Comparison of ENCODE assay signal across 10 cellular contexts in the genomic region with DNA sequence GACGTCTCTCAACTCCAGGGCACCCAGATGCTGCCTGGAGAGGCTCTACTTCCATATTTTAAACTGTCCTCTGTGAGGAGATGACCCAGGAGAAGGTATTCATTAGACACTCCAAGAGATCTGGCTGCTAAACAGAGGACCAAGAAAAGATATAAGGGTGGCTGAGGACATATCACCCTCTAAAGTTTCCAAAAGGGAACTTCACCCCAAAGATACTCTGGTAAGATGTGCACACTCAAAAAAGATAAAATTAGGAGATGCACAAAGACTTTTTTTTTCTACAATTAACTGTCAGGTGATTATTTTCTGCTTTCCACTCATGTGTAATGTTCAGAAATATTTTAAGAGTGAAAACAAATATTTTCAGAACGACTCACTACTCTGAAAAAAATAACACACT. TPM values are rescaled to one million over a fixed set of nuclear protein-coding genes. Genes with fewer than 3 reads are reported as not detected.
DNase-seq lines count a peak whose midpoint lies in the region; ATAC-seq and TF ChIP-seq lines count a peak whose summit lies in the region.
"Had no signal": no experiment of that assay in that cellular context is flagged by ENCODE, and none has a peak within 500 bp of the region (broad histone marks: within the 10 kb centered on the region; RNA-seq: fewer than 3 reads in every experiment).

No MANE protein-coding gene starts in this region.

- H3K9me3 ChIP-seq in cardiac muscle cell (ENCODE audit: low read depth) (no peaks in the 10 kb centered on the region), thoracic aorta (no peaks in the 10 kb centered on the region)
- H3K9me3 ChIP-seq: right atrium auricular region had no signal

- peak overlapping the region; percentile 89 to 92 (median 92) for H3K4me3 Mint-ChIP-seq in T-cell

- peaks cover 2% of the 10 kb centered on the region in 2 donors for H3K27me3 Mint-ChIP-seq in T-cell

- TF ChIP-seq CTCF in cardiac muscle cell (IDR thresholded peaks at IDR 0.05; ENCODE audit: low read depth, low read length), result no peak
- peak; percentile 36 for TF ChIP-seq CTCF in foreskin keratinocyte (conservative IDR thresholded peaks at IDR 0.05)
- TF ChIP-seq CTCF in thoracic aorta (IDR thresholded peaks at IDR 0.05), result no peak

- intact Hi-C loops in Right ventricle myocardium superior (cut with DNase I), result no loop called here

- H3K27ac ChIP-seq in cardiac muscle cell (no peak overlapping the region), foreskin keratinocyte (no peak overlapping the region), thoracic aorta (no peak overlapping the region)

- no peaks in the 10 kb centered on the region for H3K36me3 ChIP-seq in cardiac muscle cell
- no peaks in the 10 kb centered on the region for H3K36me3 ChIP-seq in thoracic aorta
- H3K36me3 ChIP-seq: right atrium auricular region had no signal

- peaks cover 7% of the 10 kb centered on the region for H3K36me3 Mint-ChIP-seq in T-cell

- H3K4me1 Mint-ChIP-seq in T-cell, result peaks cover 28 to 41% (median 30%) of the 10 kb centered on the region in 3 donors

- H3K4me1 ChIP-seq in cardiac muscle cell (ENCODE audit: low read depth), result peaks cover 6% of the 10 kb centered on the region
- H3K4me1 ChIP-seq in foreskin keratinocyte, result peaks cover 6% of the 10 kb centered on the region
- H3K4me1 ChIP-seq in thoracic aorta (ENCODE audit: control insufficient read depth in 1 of 2, low read depth in 2 of 2), result peaks cover 11 to 15% of the 10 kb centered on the region in 2 donors

- CTCF ChIA-PET in T-cell (lab: Charles Lee), result no interaction called here

- POLR2A ChIA-PET in T-cell (lab: Charles Lee), result no interaction called here

- H3K27me3 ChIP-seq in cardiac muscle cell, result no peaks in the 10 kb centered on the region
- H3K27me3 ChIP-seq in foreskin keratinocyte, result no peaks in the 10 kb centered on the region
- H3K27me3 ChIP-seq in thoracic aorta (replicated peaks; ENCODE audit: insufficient read depth), result no peaks in the 10 kb centered on the region
- H3K27me3 ChIP-seq: right atrium auricular region had no signal

- ATAC-seq in Right ventricle myocardium superior (ENCODE audit: poor library complexity) (no peak), T-cell (replicated peaks in 1 of 4) (no peak), foreskin keratinocyte (no peak), thoracic aorta (ENCODE audit: insufficient number of reproducible peaks, low FRiP score, low read depth) (no peak), HG02759 (IDR thresholded peaks at IDR 0.05; ENCODE audit: unreplicated experiment) (no peak)

- H3K4me3 ChIP-seq in cardiac muscle cell (peak overlapping the region; percentile 91), thoracic aorta (peak overlapping the region; percentile 86)

- peak overlapping the region in 1 of 2 donors; percentile 90 for H3K27ac Mint-ChIP-seq in T-cell

- DNase-seq in cardiac muscle cell (ENCODE audit: low read depth in 1 of 2, low spot score in 1 of 2) (peak in 1 of 2 donors; percentile 3), Right ventricle myocardium superior (no peak), T-cell (no peak), foreskin keratinocyte (peak in 1 of 2 donors; percentile 17), thoracic aorta (ENCODE audit: low spot score) (no peak), HUDEP-2 (lab: John Stamatoyannopoulos, UW; ENCODE audit: unreplicated experiment in 76 of 76) (no peak), NCI-H2107 treated with DMSO at 0.1 percent for 48 hours (lab: John Stamatoyannopoulos, UW; ENCODE audit: unreplicated experiment) (no peak)
- DNase-seq: NCI-H524 had no signal

- H3K9me3 Mint-ChIP-seq in T-cell, result peaks cover 0 to 9% (median 6%) of the 10 kb centered on the region in 3 donors

RNA-seq across cellular contexts. Expression of a gene that starts 1.4 kb away (rescaled TPM):
- total RNA-seq in cardiac muscle cell (1.3 and 3.5 TPM in 2 replicates), Right ventricle myocardium superior (1.3 TPM), T-cell (1 to 10 TPM in 3 of 5 donors, under 1 TPM in 2; 0.78 to 2.5 (median 1.7) TPM), foreskin keratinocyte (4.4 and 4.5 TPM in 2 replicates), thoracic aorta (1 to 10 TPM; 1.1 to 5.2 TPM)
- polyA plus RNA-seq in cardiac muscle cell (1.4 and 3.3 TPM in 2 replicates), foreskin keratinocyte (1.5 and 2.0 TPM in 2 replicates)

RNA-seq across cellular contexts. Expression of a gene that starts 26.9 kb away (rescaled TPM):
- 14.6 and 23.2 TPM in 2 replicates for total RNA-seq in cardiac muscle cell
- polyA plus RNA-seq in cardiac muscle cell, result 4.4 and 5.0 TPM in 2 replicates
- 3.1 TPM for total RNA-seq in Right ventricle myocardium superior
- 10 to 100 TPM; 11.0 to 13.7 (median 12.8) TPM for total RNA-seq in T-cell
- total RNA-seq in foreskin keratinocyte, result 7.4 and 8.0 TPM in 2 replicates
- 1.5 and 2.0 TPM in 2 replicates for polyA plus RNA-seq in foreskin keratinocyte
- total RNA-seq in thoracic aorta, result 1 to 10 TPM; 3.2 to 4.2 TPM
